ENCODE assay signal across 25 cellular contexts in the genomic region with DNA sequence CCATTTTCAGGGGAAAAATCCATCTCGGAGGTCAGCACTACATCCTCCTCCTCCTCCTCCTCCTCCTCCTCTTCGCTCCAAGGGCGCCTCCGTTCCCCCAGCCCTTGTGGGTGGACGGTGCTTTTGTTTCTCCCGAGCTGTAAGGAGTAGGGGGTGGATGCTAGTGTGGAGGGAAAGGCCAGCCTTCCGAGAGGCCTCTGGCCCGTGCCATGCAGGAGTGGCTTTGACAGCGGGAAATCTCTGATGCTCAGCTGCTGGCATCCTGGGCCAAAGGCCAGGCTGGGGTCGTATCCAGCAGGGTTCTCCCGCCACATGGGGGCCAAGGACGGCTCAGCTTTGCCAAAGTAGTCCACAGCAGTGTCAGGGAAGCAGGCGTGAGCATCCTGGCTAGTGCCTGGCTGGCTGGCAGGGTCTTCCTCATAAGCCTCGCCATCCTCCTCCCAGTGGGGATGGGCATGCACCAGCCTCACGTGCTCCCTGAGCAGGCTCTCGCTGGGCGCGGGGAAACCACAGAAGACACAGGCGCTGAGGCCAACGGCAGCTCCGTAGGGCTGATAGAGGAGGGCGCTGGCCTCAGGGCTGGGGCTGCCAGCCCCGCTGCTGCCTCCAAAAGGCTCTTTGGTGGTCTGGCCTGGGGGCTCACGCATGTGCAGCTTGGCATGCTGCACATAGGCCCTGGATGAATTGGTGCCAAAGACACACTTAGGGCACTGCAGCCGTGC. TPM values are rescaled to one million over a fixed set of nuclear protein-coding genes. Genes with fewer than 3 reads are reported as not detected.
"Had no signal": no experiment of that assay in that cellular context is flagged by ENCODE, and none has a peak within 500 bp of the region (broad histone marks: within the 10 kb centered on the region; RNA-seq: fewer than 3 reads in every experiment).

No MANE protein-coding gene starts in this region.

- H3K9me3 Mint-ChIP-seq: activated naive CD4-positive, alpha-beta T cell treated with anti-CD3 and anti-CD28 coated beads, Interleukin-2, amount 50 U/mL, for 24 hours; central memory CD8-positive, alpha-beta T cell; effector memory CD8-positive, alpha-beta T cell; memory B cell; nephron; stimulated activated memory B cell treated with anti-CD40 and anti-IgM and Interleukin-4, amounts not matched to agents 10 μg/mL and 1 μg/mL and 100 μg/mL, for 72 hours; type B pancreatic cell; WTC11 had no signal

- H3K27ac Mint-ChIP-seq: activated naive CD4-positive, alpha-beta T cell treated with anti-CD3 and anti-CD28 coated beads, Interleukin-2, amount 50 U/mL, for 24 hours; effector memory CD8-positive, alpha-beta T cell; memory B cell; nephron; stimulated activated memory B cell treated with anti-CD40 and anti-IgM and Interleukin-4, amounts not matched to agents 10 μg/mL and 1 μg/mL and 100 μg/mL, for 72 hours; type B pancreatic cell; WTC11 had no signal

- H3K27ac ChIP-seq: gastrocnemius medialis had no signal

- H3K4me3 ChIP-seq: gastrocnemius medialis, sigmoid colon, smooth muscle cell, stomach, vagina had no signal

- ATAC-seq: effector memory CD8-positive, alpha-beta T cell; esophagus mucosa; gastrocnemius medialis; left cardiac atrium; stimulated activated memory B cell treated with anti-CD40 and anti-IgM and Interleukin-4, amounts not matched to agents 10 μg/mL and 1 μg/mL and 100 μg/mL, for 72 hours; WTC11 had no signal

- H3K4me3 Mint-ChIP-seq: activated naive CD4-positive, alpha-beta T cell treated with anti-CD3 and anti-CD28 coated beads, Interleukin-2, amount 50 U/mL, for 24 hours; central memory CD8-positive, alpha-beta T cell; effector memory CD8-positive, alpha-beta T cell; memory B cell; nephron; stimulated activated memory B cell treated with anti-CD40 and anti-IgM and Interleukin-4, amounts not matched to agents 10 μg/mL and 1 μg/mL and 100 μg/mL, for 72 hours; type B pancreatic cell; WTC11 had no signal

- H3K27me3 ChIP-seq: gastrocnemius medialis, sigmoid colon, stomach, vagina had no signal

- H3K36me3 Mint-ChIP-seq: activated naive CD4-positive, alpha-beta T cell treated with anti-CD3 and anti-CD28 coated beads, Interleukin-2, amount 50 U/mL, for 24 hours; memory B cell; stimulated activated memory B cell treated with anti-CD40 and anti-IgM and Interleukin-4, amounts not matched to agents 10 μg/mL and 1 μg/mL and 100 μg/mL, for 72 hours; type B pancreatic cell; WTC11 had no signal

- H3K4me1 Mint-ChIP-seq: activated naive CD4-positive, alpha-beta T cell treated with anti-CD3 and anti-CD28 coated beads, Interleukin-2, amount 50 U/mL, for 24 hours; memory B cell; nephron; stimulated activated memory B cell treated with anti-CD40 and anti-IgM and Interleukin-4, amounts not matched to agents 10 μg/mL and 1 μg/mL and 100 μg/mL, for 72 hours had no signal

- H3K27me3 Mint-ChIP-seq: activated naive CD4-positive, alpha-beta T cell treated with anti-CD3 and anti-CD28 coated beads, Interleukin-2, amount 50 U/mL, for 24 hours; central memory CD8-positive, alpha-beta T cell; effector memory CD8-positive, alpha-beta T cell; memory B cell; stimulated activated memory B cell treated with anti-CD40 and anti-IgM and Interleukin-4, amounts not matched to agents 10 μg/mL and 1 μg/mL and 100 μg/mL, for 72 hours; type B pancreatic cell had no signal

- DNase-seq: activated gamma-delta T cell treated with Interleukin-2 at 50 U/mL for 16 hours; activated T-cell treated with anti-CD3 and anti-CD28 coated beads, Interleukin-2, amount 50 U/mL, for 1 hour; effector memory CD8-positive, alpha-beta T cell; gastrocnemius medialis; hippocampal formation; left cardiac atrium; nucleus accumbens; stimulated activated CD4-positive, alpha-beta T cell treated with anti-CD3 and anti-CD28 coated beads, Interleukin-15, amount 100 ng/mL, for 24 hours; stomach; T1000 had no signal

- H3K9me3 ChIP-seq: gastrocnemius medialis, sigmoid colon, stomach, vagina had no signal

- H3K36me3 ChIP-seq: vagina had no signal

RNA-seq across cellular contexts. Expression of a gene that starts 25.1 kb away (rescaled TPM):
- total RNA-seq: smooth muscle cell had no signal

RNA-seq across cellular contexts. Expression of a gene that starts 40.1 kb away (rescaled TPM):
- total RNA-seq: astrocyte, dermis microvascular lymphatic vessel endothelial cell, esophagus mucosa, gastrocnemius medialis, left cardiac atrium, renal cortical epithelial cell, sigmoid colon, smooth muscle cell, stomach, temporal lobe, vagina, WTC11 had no signal
- polyA plus RNA-seq: smooth muscle cell, stomach had no signal
